Comparison of ENCODE assay signal across 11 cellular contexts in genomic region chr22:36376265-36376664, GRCh38. TPM values are rescaled to one million over a fixed set of nuclear protein-coding genes. Genes with fewer than 3 reads are reported as not detected.
DNase-seq lines count a peak whose midpoint lies in the region; ATAC-seq and TF ChIP-seq lines count a peak whose summit lies in the region.
"Had no signal": no experiment of that assay in that cellular context is flagged by ENCODE, and none has a peak within 500 bp of the region (broad histone marks: within the 10 kb centered on the region; RNA-seq: fewer than 3 reads in every experiment).

No MANE protein-coding gene starts in this region.

- H3K9me3 Mint-ChIP-seq in Caco-2 (ENCODE audit: unreplicated experiment): no peaks in the 10 kb centered on the region

- peaks cover 19% of the 10 kb centered on the region for H3K4me1 Mint-ChIP-seq in Caco-2 (ENCODE audit: low read depth, unreplicated experiment)

- H3K36me3 ChIP-seq in Caco-2 (ENCODE audit: control insufficient read depth, insufficient read depth, low read length): peaks cover 6% of the 10 kb centered on the region
- H3K36me3 ChIP-seq in PC-9 (ENCODE audit: low read depth): peaks cover 37% of the 10 kb centered on the region
- H3K36me3 ChIP-seq in smooth muscle cell (ENCODE audit: low read depth): no peaks in the 10 kb centered on the region

- peak overlapping the region; percentile 18 for H3K27ac ChIP-seq in PC-9
- H3K27ac ChIP-seq in smooth muscle cell (ENCODE audit: low read depth): peak overlapping the region; percentile 74

- peaks cover 71% of the 10 kb centered on the region for H4K20me1 ChIP-seq in PC-9 (ENCODE audit: insufficient read depth)
- H4K20me1 ChIP-seq in smooth muscle cell (ENCODE audit: low read depth): peaks cover 100% of the 10 kb centered on the region

- CTCF ChIA-PET in Caco-2 (lab: Charles Lee): no interaction called here
- CTCF ChIA-PET in PC-9 (lab: Charles Lee): interaction anchor here (0.5 kb wide), 1 partner anchor 16 kb away, joined by 6 read pairs; no protein-coding TSS in a partner anchor

- no peak for TF ChIP-seq CTCF in Caco-2 (IDR thresholded peaks at IDR 0.05; ENCODE audit: insufficient read depth in 1 of 2, low read depth in 1 of 2, low read length in 1 of 2, severe bottlenecking in 1 of 2, unreplicated experiment in 1 of 2)
- TF ChIP-seq CTCF in PC-9 (conservative IDR thresholded peaks at IDR 0.05): no peak
- TF ChIP-seq CTCF in smooth muscle cell (IDR thresholded peaks at IDR 0.05; ENCODE audit: borderline replicate concordance, insufficient read depth, poor library complexity, severe bottlenecking): no peak

- H3K9me3 ChIP-seq in Caco-2 (no peaks in the 10 kb centered on the region), PC-9 (ENCODE audit: insufficient read depth, low read depth) (no peaks in the 10 kb centered on the region), smooth muscle cell (replicated peaks; ENCODE audit: low read depth) (no peaks in the 10 kb centered on the region)

- H2AFZ ChIP-seq in PC-9: no peak overlapping the region
- H2AFZ ChIP-seq in smooth muscle cell (ENCODE audit: low read depth): no peak overlapping the region

- peaks cover 83% of the 10 kb centered on the region for H3K36me3 Mint-ChIP-seq in Caco-2 (ENCODE audit: insufficient read depth, unreplicated experiment)

- no peak overlapping the region for H3K4me3 Mint-ChIP-seq in Caco-2 (ENCODE audit: unreplicated experiment)

- H3K4me1 ChIP-seq in Caco-2 (peaks cover 38% of the 10 kb centered on the region), PC-9 (replicated peaks; ENCODE audit: insufficient read depth) (peaks cover 94% of the 10 kb centered on the region), smooth muscle cell (ENCODE audit: low read depth) (peaks cover 25% of the 10 kb centered on the region)

- WGBS in smooth muscle cell (ENCODE audit: low lambda C conversion rate): 93% methylated on average over 3 of the region's 3 CpGs

- POLR2A ChIA-PET in Caco-2 (lab: Charles Lee): interaction anchor here (0.9 kb wide), 1 partner anchor 12 kb away, joined by 4 read pairs; the partner anchor contains the start of gene MYH9
- POLR2A ChIA-PET in PC-9 (lab: Charles Lee; ENCODE audit: unreplicated experiment): interaction anchor here (0.5 kb wide), 1 partner anchor 81 kb away, joined by 6 read pairs; no protein-coding TSS in a partner anchor

- peaks cover 100% of the 10 kb centered on the region for H3K79me2 ChIP-seq in PC-9 (ENCODE audit: low read depth)
- H3K79me2 ChIP-seq in smooth muscle cell (ENCODE audit: low read depth): peaks cover 100% of the 10 kb centered on the region

- H3K9ac ChIP-seq in smooth muscle cell (ENCODE audit: low read depth): no peak overlapping the region

- H3K4me2 ChIP-seq in PC-9 (no peak overlapping the region), smooth muscle cell (no peak overlapping the region)

- intact Hi-C loops in Caco-2 (cut with micrococcal nuclease; ENCODE audit: unreplicated experiment) (no loop called here), PC-9 (cut with micrococcal nuclease; ENCODE audit: unreplicated experiment) (no loop called here)

- ATAC-seq in HG03520 (IDR thresholded peaks at IDR 0.05; ENCODE audit: unreplicated experiment): no peak
- ATAC-seq: esophagus mucosa had no signal

- H3K4me3 ChIP-seq in Caco-2 (ENCODE audit: low read depth, low read length) (no peak overlapping the region), PC-9 (no peak overlapping the region), smooth muscle cell (no peak overlapping the region)

- H3F3A ChIP-seq in PC-9 (ENCODE audit: insufficient read depth, low read depth): peaks cover 97% of the 10 kb centered on the region
- H3F3A ChIP-seq in smooth muscle cell (ENCODE audit: low read depth): peaks cover 21% of the 10 kb centered on the region

- no TSS peak for BruUV-seq in Caco-2 (replicated peaks; lab: Mats Ljungman, UMichigan)
- no TSS peak for BruUV-seq in PC-9 (replicated peaks; lab: Mats Ljungman, UMichigan)

- no peaks in the 10 kb centered on the region for H3K27me3 Mint-ChIP-seq in Caco-2 (ENCODE audit: insufficient read depth, unreplicated experiment)

- H3K27me3 ChIP-seq in Caco-2 (replicated peaks; ENCODE audit: control insufficient read depth, insufficient read depth, low read length) (no peaks in the 10 kb centered on the region), PC-9 (ENCODE audit: insufficient read depth, low read depth) (no peaks in the 10 kb centered on the region), smooth muscle cell (ENCODE audit: low read depth) (no peaks in the 10 kb centered on the region)

- DNase-seq in Caco-2: no peak
- no peak for DNase-seq in PC-9
- DNase-seq in epidermal melanocyte (ENCODE audit: insufficient read length, low spot score): peak; percentile 1
- DNase-seq in smooth muscle cell (lab: John Stamatoyannopoulos, UW; ENCODE audit: unreplicated experiment): no peak
- DNase-seq in 8988T: no peak
- DNase-seq in amygdala (lab: John Stamatoyannopoulos, UW): no peak
- no peak for DNase-seq in iPS-NIHi7 (ENCODE audit: extremely low spot score)
- DNase-seq: NCI-H1694 treated with DMSO at 0.1 percent for 48 hours, RPMI8226 had no signal

- H3K27ac Mint-ChIP-seq in Caco-2 (ENCODE audit: unreplicated experiment): peak overlapping the region; percentile 42

- no peaks in the 10 kb centered on the region for H3K9me2 ChIP-seq in PC-9 (ENCODE audit: insufficient read depth)

RNA-seq across cellular contexts. Expression of gene MYH9, which starts 11.5 kb away (rescaled TPM):
- 513 and 539 TPM in 2 replicates for total RNA-seq in Caco-2 (2022)
- total RNA-seq in PC-9 (2021): 758 and 776 TPM in 2 replicates
- total RNA-seq in smooth muscle cell: 350 and 378 TPM in 2 replicates
- 361 and 382 TPM in 2 replicates for polyA plus RNA-seq in smooth muscle cell
